Comparison of ENCODE assay signal across 8 cellular contexts in the genomic region with DNA sequence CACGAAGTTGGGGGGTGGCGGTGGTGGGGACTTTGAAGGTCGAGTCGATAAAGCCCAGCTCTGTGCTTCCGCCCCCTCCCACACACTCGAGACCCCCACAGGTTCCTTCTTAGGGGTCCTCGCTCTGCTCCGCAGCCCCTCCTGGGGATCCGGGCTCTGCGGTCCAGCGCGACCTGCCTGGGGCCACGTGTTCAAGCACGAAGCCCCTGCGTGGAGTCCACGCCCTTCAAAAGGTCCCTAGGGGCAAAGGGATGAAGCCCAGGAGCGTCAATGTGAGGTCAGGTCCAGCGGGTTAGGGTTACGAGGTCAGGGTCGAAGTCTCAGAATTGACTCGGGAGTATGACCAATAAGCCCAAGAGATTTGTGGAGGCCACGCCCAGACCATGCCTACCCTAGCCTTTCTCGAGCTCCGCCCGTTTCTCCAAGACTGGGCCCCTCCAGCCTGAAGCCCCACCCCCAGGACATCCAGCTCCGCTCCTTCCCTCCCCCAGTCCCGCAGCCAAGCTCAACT. TPM values are rescaled to one million over a fixed set of nuclear protein-coding genes. Genes with fewer than 3 reads are reported as not detected.
DNase-seq lines count a peak whose midpoint lies in the region; ATAC-seq and TF ChIP-seq lines count a peak whose summit lies in the region.

No MANE protein-coding gene starts in this region.

- intact Hi-C loops in left ventricle myocardium inferior (cut with micrococcal nuclease) = loop anchor here (10.0 kb wide), 1 partner anchor 135 kb away; no protein-coding TSS in a partner anchor
- intact Hi-C loops in sciatic nerve (cut with DNase I) = no loop called here

- H3K4me3 Mint-ChIP-seq in activated naive CD8-positive, alpha-beta T cell = peak overlapping the region; percentile 76

- H3K9me3 Mint-ChIP-seq in activated naive CD8-positive, alpha-beta T cell (ENCODE audit: low read depth) = no peaks in the 10 kb centered on the region

- peaks cover 22% of the 10 kb centered on the region for H3K4me1 Mint-ChIP-seq in activated naive CD8-positive, alpha-beta T cell (ENCODE audit: low read depth)

- H3K36me3 Mint-ChIP-seq in activated naive CD8-positive, alpha-beta T cell = no peaks in the 10 kb centered on the region

- H3K4me1 ChIP-seq in ES-I3 (ENCODE audit: insufficient read depth, low read length) = peaks cover 20% of the 10 kb centered on the region; the same call in 1 of the 2 replicates
- H3K4me1 ChIP-seq in left ventricle myocardium inferior = peaks cover 37% of the 10 kb centered on the region

- H3K27ac ChIP-seq in left ventricle myocardium inferior (replicated peaks) = no peak overlapping the region

- peak; percentile 41 for DNase-seq in LoVo (ENCODE audit: low spot score)
- peak; percentile 42 for DNase-seq in left ventricle myocardium inferior
- no peak for DNase-seq in sciatic nerve (ENCODE audit: low spot score)
- DNase-seq in pons (ENCODE audit: low spot score) = no peak
- DNase-seq in activated CD4-positive, CD25-positive, alpha-beta regulatory T cell (lab: John Stamatoyannopoulos, UW) = no peak

- peak overlapping the region; percentile 69 for H3K9ac ChIP-seq in ES-I3 (ENCODE audit: low read depth, low read length)

- H3K36me3 ChIP-seq in ES-I3 (ENCODE audit: insufficient read depth, low read length) (no peaks in the 10 kb centered on the region), left ventricle myocardium inferior (peaks cover 12% of the 10 kb centered on the region)

- H3K27me3 ChIP-seq in left ventricle myocardium inferior (ENCODE audit: low read depth) = peaks cover 81% of the 10 kb centered on the region

- no peak overlapping the region for H3K27ac Mint-ChIP-seq in activated naive CD8-positive, alpha-beta T cell

- ATAC-seq in sciatic nerve (peak; percentile 64), GM21529 (IDR thresholded peaks at IDR 0.05; ENCODE audit: unreplicated experiment) (no peak)

- no peak for TF ChIP-seq CTCF in left ventricle myocardium inferior (IDR thresholded peaks at IDR 0.05; ENCODE audit: borderline replicate concordance)

- H3K9me3 ChIP-seq in ES-I3 (ENCODE audit: control insufficient read depth, insufficient read depth, low read length) = no peaks in the 10 kb centered on the region
- no peaks in the 10 kb centered on the region for H3K9me3 ChIP-seq in left ventricle myocardium inferior (replicated peaks)

- H3K27me3 Mint-ChIP-seq in activated naive CD8-positive, alpha-beta T cell = peaks cover 12% of the 10 kb centered on the region

- H3K4me3 ChIP-seq in left ventricle myocardium inferior = peak overlapping the region; percentile 70

RNA-seq across cellular contexts. Expression of gene CACNA1G, which starts 0.8 kb away (rescaled TPM):
- total RNA-seq in left ventricle myocardium inferior (0.58 TPM), sciatic nerve (0.36 TPM)

RNA-seq across cellular contexts. Expression of gene SPATA20, which starts 12.8 kb away (rescaled TPM):
- 66.3 TPM for total RNA-seq in left ventricle myocardium inferior
- total RNA-seq in sciatic nerve = 37.5 TPM

RNA-seq across cellular contexts. Expression of gene EPN3, which starts 27.2 kb away (rescaled TPM):
- total RNA-seq in left ventricle myocardium inferior (19.9 TPM), sciatic nerve (0.27 TPM)

RNA-seq across cellular contexts. Expression of gene MYCBPAP, which starts 51.5 kb away (rescaled TPM):
- total RNA-seq in left ventricle myocardium inferior = 0.82 TPM
- total RNA-seq in sciatic nerve = 3.3 TPM

Comparison
In these comparisons a context has a peak if more than half of its experiments do, and no peak if none do; other contexts are left out.
1. DNase-seq: peak in LoVo (single experiment) and left ventricle myocardium inferior (single experiment); none in sciatic nerve (single experiment), pons (single experiment) and activated CD4-positive, CD25-positive, alpha-beta regulatory T cell (0 of 4).
2. RNA of gene EPN3, which starts 27.2 kb away (total RNA-seq): 19.9 TPM in left ventricle myocardium inferior (single experiment); 0.27 TPM in sciatic nerve (single experiment); every median in the first group is over 10 times any median in the second.